19 cellular contexts compared by ENCODE assay signal in genomic region chr10:130398090-130398994, GRCh38.
DNase-seq lines count a peak whose midpoint lies in the region; ATAC-seq, FAIRE-seq and TF ChIP-seq lines count a peak whose summit lies in the region.
"Had no signal": no experiment of that assay in that cellular context is flagged by ENCODE, and none has a peak within 500 bp of the region (broad histone marks: within the 10 kb centered on the region; RNA-seq: fewer than 3 reads in every experiment).

No MANE protein-coding gene starts in this region.

- no peak overlapping the region for H3K4me3 ChIP-seq in H1 (ENCODE audit: extremely low read depth in 1 of 4, insufficient read depth in 2 of 4, low read depth in 3 of 4, low read length in 4 of 4)
- no peak overlapping the region for H3K4me3 ChIP-seq in lower lobe of right lung
- no peak overlapping the region for H3K4me3 ChIP-seq in vagina
- no peak overlapping the region for H3K4me3 ChIP-seq in small intestine (ENCODE audit: low read depth in 1 of 2, low read length in 2 of 2)
- H3K4me3 ChIP-seq in SK-N-SH (ENCODE audit: low read depth in 2 of 2, low read length in 1 of 2) = no peak overlapping the region
- H3K4me3 ChIP-seq: BLaER1, HAP-1 had no signal

- H2BK120ac ChIP-seq in H1 (replicated peaks; ENCODE audit: low read depth, low read length) = no peak overlapping the region

- H3K9me2 ChIP-seq in SK-N-SH = no peaks in the 10 kb centered on the region

- no peak for TF ChIP-seq POLR2A in H1 (IDR thresholded peaks at IDR 0.05; ENCODE audit: control extremely low read depth in 1 of 2, low read depth in 2 of 2, low read length in 2 of 2)
- no peak for TF ChIP-seq POLR2A in vagina (IDR thresholded peaks at IDR 0.05)

- H3K4ac ChIP-seq in H1 (replicated peaks; ENCODE audit: insufficient read length, low read depth, low read length) = no peak overlapping the region

- no peaks in the 10 kb centered on the region for H3K79me2 ChIP-seq in H1 (ENCODE audit: control insufficient read depth in 1 of 2, insufficient read depth in 2 of 2, low read length in 2 of 2)
- no peaks in the 10 kb centered on the region for H3K79me2 ChIP-seq in SK-N-SH (ENCODE audit: insufficient read depth)

- H3K9me3 ChIP-seq in H1 (ENCODE audit: insufficient read depth in 2 of 2, low read depth in 1 of 2, low read length in 1 of 2) = peaks cover 15 to 17% of the 10 kb centered on the region in 2 experiments
- H3K9me3 ChIP-seq in lower lobe of right lung = peaks cover 11% of the 10 kb centered on the region
- H3K9me3 ChIP-seq in vagina = no peaks in the 10 kb centered on the region
- no peaks in the 10 kb centered on the region for H3K9me3 ChIP-seq in small intestine (ENCODE audit: control insufficient read depth, low read depth)
- no peaks in the 10 kb centered on the region for H3K9me3 ChIP-seq in SK-N-SH
- H3K9me3 ChIP-seq: HAP-1 had no signal

- H3K4me1 ChIP-seq in H1 (replicated peaks in 1 of 4; ENCODE audit: control insufficient read depth in 3 of 4, insufficient read depth in 4 of 4, low read length in 3 of 4) (peaks cover 0 to 14% (median 8%) of the 10 kb centered on the region in 4 experiments; a peak in 5 of 7 replicates), lower lobe of right lung (no peaks in the 10 kb centered on the region), vagina (no peaks in the 10 kb centered on the region), small intestine (ENCODE audit: control insufficient read depth in 2 of 2, insufficient read depth in 1 of 2, low read depth in 1 of 2, low read length in 1 of 2) (no peaks in the 10 kb centered on the region), SK-N-SH (ENCODE audit: control insufficient read depth in 1 of 2, insufficient read depth in 2 of 2, low read depth in 1 of 2, low read length in 1 of 2) (peaks cover 0 to 12% of the 10 kb centered on the region in 2 experiments; a peak in 1 of 4 replicates)
- H3K4me1 ChIP-seq: HAP-1 had no signal

- no peaks in the 10 kb centered on the region for H3K27me3 Mint-ChIP-seq in activated CD8-positive, alpha-beta memory T cell treated with anti-CD3 and anti-CD28 coated beads, Interleukin-2, amount 10 ng/mL, durations not matched to agents 7 days and 5 days
- H3K27me3 Mint-ChIP-seq in natural killer cell treated with Interleukin-12 subunit alpha and Interleukin-12 subunit beta and Interleukin-15 and Interleukin-18, amount 100 ng/mL, for 72 hours = peaks cover 0 to under 1% of the 10 kb centered on the region in 2 donors

- H3K4me3 Mint-ChIP-seq in activated CD8-positive, alpha-beta memory T cell treated with anti-CD3 and anti-CD28 coated beads, Interleukin-2, amount 10 ng/mL, durations not matched to agents 7 days and 5 days = no peak overlapping the region
- no peak overlapping the region for H3K4me3 Mint-ChIP-seq in natural killer cell treated with Interleukin-12 subunit alpha and Interleukin-12 subunit beta and Interleukin-15 and Interleukin-18, amount 100 ng/mL, for 72 hours
- H3K4me3 Mint-ChIP-seq: CD14-positive monocyte; CD4-positive, alpha-beta memory T cell had no signal

- H3K36me3 Mint-ChIP-seq in activated CD8-positive, alpha-beta memory T cell treated with anti-CD3 and anti-CD28 coated beads, Interleukin-2, amount 10 ng/mL, durations not matched to agents 7 days and 5 days = no peaks in the 10 kb centered on the region
- H3K36me3 Mint-ChIP-seq in natural killer cell treated with Interleukin-12 subunit alpha and Interleukin-12 subunit beta and Interleukin-15 and Interleukin-18, amount 100 ng/mL, for 72 hours = peaks cover 5% of the 10 kb centered on the region
- H3K36me3 Mint-ChIP-seq: CD14-positive monocyte; CD4-positive, alpha-beta memory T cell had no signal

- peaks cover 18% of the 10 kb centered on the region for H3K9me3 Mint-ChIP-seq in activated CD8-positive, alpha-beta memory T cell treated with anti-CD3 and anti-CD28 coated beads, Interleukin-2, amount 10 ng/mL, durations not matched to agents 7 days and 5 days (ENCODE audit: low read depth)
- H3K9me3 Mint-ChIP-seq in natural killer cell treated with Interleukin-12 subunit alpha and Interleukin-12 subunit beta and Interleukin-15 and Interleukin-18, amount 100 ng/mL, for 72 hours = peaks cover 18% of the 10 kb centered on the region

- H3K9ac ChIP-seq in H1 (replicated peaks in 1 of 4; ENCODE audit: extremely low read depth in 1 of 4, low read depth in 3 of 4, low read length in 3 of 4) = no peak overlapping the region
- H3K9ac ChIP-seq in SK-N-SH = no peak overlapping the region
- H3K9ac ChIP-seq: BLaER1 had no signal

- H4K91ac ChIP-seq in H1 (replicated peaks; ENCODE audit: insufficient read length, low read length) = no peak overlapping the region

- H3K27me3 ChIP-seq in H1 (replicated peaks in 1 of 4; ENCODE audit: control insufficient read depth in 3 of 4, extremely low read depth in 1 of 4, insufficient read depth in 3 of 4, low read length in 3 of 4) (peaks cover 0 to 1% (median 0%) of the 10 kb centered on the region in 4 experiments; a peak in 2 of 7 replicates), lower lobe of right lung (ENCODE audit: low read depth) (no peaks in the 10 kb centered on the region), vagina (no peaks in the 10 kb centered on the region), small intestine (ENCODE audit: control insufficient read depth in 2 of 2, insufficient read depth in 2 of 2, low read length in 2 of 2) (no peaks in the 10 kb centered on the region), SK-N-SH (ENCODE audit: insufficient read depth) (no peaks in the 10 kb centered on the region)
- H3K27me3 ChIP-seq: BLaER1 had no signal

- no peak overlapping the region for H4K8ac ChIP-seq in H1 (ENCODE audit: extremely low read depth, insufficient read depth, low read length)

- FAIRE-seq in H1 (lab: Jason Lieb, UNC) (no peak), small intestine (lab: Jason Lieb, UNC) (no peak)
- FAIRE-seq: GM12892, HepG2 had no signal

- WGBS in H1 (ENCODE audit: extremely low coverage in 1 of 2, insufficient coverage in 1 of 2, insufficient read length in 1 of 2, insufficient replicate concordance in 2 of 2, low coverage in 1 of 2, low lambda C conversion rate in 2 of 2, missing lambda C conversion rate in 1 of 2), 2 experiments = 92% methylated on average over 13 of the region's 15 CpGs; no CpG with 5 or more reads in 1 of the 2 experiments
- 88 to 90% (median 89%) methylated on average over 15 of the region's 15 CpGs for WGBS in small intestine, 3 donors
- whole genome bisulfite sequencing in SK-N-SH (ENCODE audit: low lambda C conversion rate) = 38% methylated on average over 14 of the region's 15 CpGs

- intact Hi-C loops in lower lobe of right lung (cut with DNase I) = no loop called here
- intact Hi-C loops in vagina (cut with DNase I) = no loop called here

- POLR2A ChIA-PET in H1 (lab: Charles Lee; ENCODE audit: partially characterized antibody) (no interaction called here), SK-N-SH (lab: Yijun Ruan, JAX) (no interaction called here)

- H2BK5ac ChIP-seq in H1 (ENCODE audit: low read depth, low read length) = no peak overlapping the region

- no peaks in the 10 kb centered on the region for H4K20me1 ChIP-seq in H1 (replicated peaks in 1 of 2; ENCODE audit: control insufficient read depth in 1 of 2, insufficient read depth in 2 of 2, low read length in 2 of 2)
- H4K20me1 ChIP-seq in SK-N-SH (ENCODE audit: insufficient read depth) = no peaks in the 10 kb centered on the region
- H4K20me1 ChIP-seq: BLaER1 had no signal

- TF ChIP-seq CTCF in H1 (IDR thresholded peaks at IDR 0.05; ENCODE audit: control extremely low read depth in 1 of 3, insufficient read depth in 1 of 3, low read depth in 1 of 3, low read length in 3 of 3) = no peak
- no peak for TF ChIP-seq CTCF in lower lobe of right lung (IDR thresholded peaks at IDR 0.05)
- TF ChIP-seq CTCF in vagina (IDR thresholded peaks at IDR 0.05) = no peak
- no peak for TF ChIP-seq CTCF in SK-N-SH (IDR thresholded peaks at IDR 0.05)

- H2AFZ ChIP-seq in H1 (ENCODE audit: low read length) (no peak overlapping the region), SK-N-SH (ENCODE audit: low read depth) (no peak overlapping the region)

- TF ChIP-seq EP300 in H1 (IDR thresholded peaks at IDR 0.05; ENCODE audit: borderline replicate concordance in 1 of 2, low read depth in 2 of 2, low read length in 2 of 2) (no peak), SK-N-SH (IDR thresholded peaks at IDR 0.05; ENCODE audit: borderline replicate concordance in 1 of 2, low read depth in 1 of 2, low read length in 1 of 2) (no peak)

- ATAC-seq in activated CD8-positive, alpha-beta memory T cell treated with anti-CD3 and anti-CD28 coated beads, Interleukin-2, amount 10 ng/mL, durations not matched to agents 7 days and 5 days = no peak
- ATAC-seq in lower lobe of right lung = no peak
- ATAC-seq in natural killer cell treated with Interleukin-12 subunit alpha and Interleukin-12 subunit beta and Interleukin-15 and Interleukin-18, amount 100 ng/mL, for 72 hours = no peak
- ATAC-seq: HepG2 had no signal

- H2AK5ac ChIP-seq in H1 (ENCODE audit: low read depth, low read length) = peak overlapping the region; percentile 48; the same call in 1 of the 2 replicates

- 0 out of 2 replicates have a peak overlapping the region, but pooled peaks have one; percentile 18 for H2BK20ac ChIP-seq in H1 (ENCODE audit: low read length)

- no peak overlapping the region for H3K56ac ChIP-seq in H1 (replicated peaks; ENCODE audit: insufficient read length, low read depth, low read length)

- H3K79me1 ChIP-seq in H1 (ENCODE audit: low read depth, low read length) = no peaks in the 10 kb centered on the region

- no peak overlapping the region for H3K27ac ChIP-seq in H1 (ENCODE audit: low read depth, low read length)
- H3K27ac ChIP-seq in lower lobe of right lung = no peak overlapping the region
- no peak overlapping the region for H3K27ac ChIP-seq in vagina
- no peak overlapping the region for H3K27ac ChIP-seq in small intestine (ENCODE audit: low read depth in 1 of 2, low read length in 1 of 2)
- no peak overlapping the region for H3K27ac ChIP-seq in SK-N-SH (ENCODE audit: low read depth in 2 of 2, low read length in 1 of 2)
- H3K27ac ChIP-seq: BLaER1 had no signal

- CTCF ChIA-PET in activated CD8-positive, alpha-beta memory T cell treated with anti-CD3 and anti-CD28 coated beads, Interleukin-2, amount 10 ng/mL, durations not matched to agents 7 days and 5 days (lab: Charles Lee) = no interaction called here
- CTCF ChIA-PET in H1 (lab: Charles Lee; ENCODE audit: partially characterized antibody) (interaction anchor here (0.6 to 1.0 kb wide), 2 partner anchors 19 to 74 kb away, joined by 3 read pairs; no protein-coding TSS in a partner anchor), SK-N-SH (lab: Yijun Ruan, JAX) (interaction anchor here (1.0 kb wide), 1 partner anchor 57 kb away, joined by 3 read pairs; no protein-coding TSS in a partner anchor)

- H3K36me3 ChIP-seq in H1 (ENCODE audit: control insufficient read depth in 2 of 4, insufficient read depth in 4 of 4, low read length in 3 of 4) (peaks cover 0 to 6% (median 0%) of the 10 kb centered on the region in 4 experiments; a peak in 1 of 8 replicates), lower lobe of right lung (no peaks in the 10 kb centered on the region), vagina (no peaks in the 10 kb centered on the region), small intestine (ENCODE audit: control insufficient read depth in 2 of 2, insufficient read depth in 2 of 2, low read length in 2 of 2) (no peaks in the 10 kb centered on the region), SK-N-SH (replicated peaks in 1 of 2; ENCODE audit: control insufficient read depth in 1 of 2, insufficient read depth in 2 of 2, low read length in 1 of 2) (no peaks in the 10 kb centered on the region)
- H3K36me3 ChIP-seq: BLaER1, HAP-1 had no signal

- H2BK15ac ChIP-seq in H1 (ENCODE audit: low read length) = no peak overlapping the region

- peak; percentile 15 for DNase-seq in activated CD8-positive, alpha-beta memory T cell treated with anti-CD3 and anti-CD28 coated beads, Interleukin-2, amount 50 U/mL, for 48 hours
- no peak for DNase-seq in activated CD8-positive, alpha-beta memory T cell treated with anti-CD3 and anti-CD28 coated beads, Interleukin-2, amount 10 ng/mL, durations not matched to agents 7 days and 5 days
- no peak for DNase-seq in H1 (ENCODE audit: low read depth in 1 of 2, low spot score in 2 of 2)
- peak; percentile 6 for DNase-seq in lower lobe of right lung
- peak; percentile 52 for DNase-seq in vagina (ENCODE audit: extremely low spot score in 2 of 2)
- DNase-seq in natural killer cell treated with Interleukin-12 subunit alpha and Interleukin-12 subunit beta and Interleukin-15 and Interleukin-18, amount 100 ng/mL, for 72 hours (ENCODE audit: low spot score) = no peak
- no peak for DNase-seq in small intestine
- DNase-seq in SK-N-SH = no peak
- DNase-seq: 8988T; CD4-positive, alpha-beta memory T cell; DMS153; DMS79; GDM1; GOT3 had no signal

- H3K4me2 ChIP-seq in H1 (ENCODE audit: insufficient read depth in 1 of 2, low read depth in 2 of 2, low read length in 2 of 2) = no peak overlapping the region
- no peak overlapping the region for H3K4me2 ChIP-seq in SK-N-SH
- H3K4me2 ChIP-seq: BLaER1 had no signal

- no peaks in the 10 kb centered on the region for H3K23me2 ChIP-seq in H1 (ENCODE audit: low read depth, low read length)

- H3K14ac ChIP-seq in H1 (ENCODE audit: insufficient read length) = no peak overlapping the region

- H4K5ac ChIP-seq in H1 (ENCODE audit: insufficient read length, low read depth, low read length) = no peak overlapping the region

- H2BK12ac ChIP-seq in H1 (ENCODE audit: low read depth, low read length) = no peak overlapping the region

- H3K23ac ChIP-seq in H1 (ENCODE audit: insufficient read length) = no peak overlapping the region

- H3F3A ChIP-seq in SK-N-SH (replicated peaks; ENCODE audit: insufficient read depth) = no peaks in the 10 kb centered on the region

- no peak for TF ChIP-seq RAD21 in H1 (IDR thresholded peaks at IDR 0.05 in 1 of 2, conservative IDR thresholded peaks at IDR 0.05 in 1 of 2; ENCODE audit: low read depth in 2 of 2, low read length in 2 of 2)
- no peak for TF ChIP-seq RAD21 in SK-N-SH (IDR thresholded peaks at IDR 0.05; ENCODE audit: low read length)

- H3K4me1 Mint-ChIP-seq in activated CD8-positive, alpha-beta memory T cell treated with anti-CD3 and anti-CD28 coated beads, Interleukin-2, amount 10 ng/mL, durations not matched to agents 7 days and 5 days = no peaks in the 10 kb centered on the region
- H3K4me1 Mint-ChIP-seq in natural killer cell treated with Interleukin-12 subunit alpha and Interleukin-12 subunit beta and Interleukin-15 and Interleukin-18, amount 100 ng/mL, for 72 hours (ENCODE audit: low read depth in 2 of 2) = no peaks in the 10 kb centered on the region
- H3K4me1 Mint-ChIP-seq: CD14-positive monocyte; CD4-positive, alpha-beta memory T cell had no signal

- H3K18ac ChIP-seq in H1 (ENCODE audit: extremely low read depth, low read length) = no peak overlapping the region

- H3K27ac Mint-ChIP-seq in activated CD8-positive, alpha-beta memory T cell treated with anti-CD3 and anti-CD28 coated beads, Interleukin-2, amount 10 ng/mL, durations not matched to agents 7 days and 5 days = no peak overlapping the region
- no peak overlapping the region for H3K27ac Mint-ChIP-seq in natural killer cell treated with Interleukin-12 subunit alpha and Interleukin-12 subunit beta and Interleukin-15 and Interleukin-18, amount 100 ng/mL, for 72 hours
- H3K27ac Mint-ChIP-seq: CD14-positive monocyte; CD4-positive, alpha-beta memory T cell had no signal

Comparison
In these comparisons a context has a peak if more than half of its experiments do, and no peak if none do; other contexts are left out.
1. DNase-seq: peak in activated CD8-positive, alpha-beta memory T cell treated with anti-CD3 and anti-CD28 coated beads, Interleukin-2, amount 50 U/mL, for 48 hours (single experiment), lower lobe of right lung (single experiment) and vagina (2 of 2); none in activated CD8-positive, alpha-beta memory T cell treated with anti-CD3 and anti-CD28 coated beads, Interleukin-2, amount 10 ng/mL, durations not matched to agents 7 days and 5 days (single experiment), H1 (0 of 2), natural killer cell treated with Interleukin-12 subunit alpha and Interleukin-12 subunit beta and Interleukin-15 and Interleukin-18, amount 100 ng/mL, for 72 hours (single experiment), small intestine (single experiment) and SK-N-SH (single experiment).